ENCODE assay signal across 20 cellular contexts in genomic region chr14:56598519-56598918, GRCh38.
"Had no signal": no experiment of that assay in that cellular context is flagged by ENCODE, and none has a peak within 500 bp of the region (broad histone marks: within the 10 kb centered on the region; RNA-seq: fewer than 3 reads in every experiment).

No MANE protein-coding gene starts in this region.

- H3K36me3 ChIP-seq: SJSA1 had no signal

- H3K9ac ChIP-seq: KMS-11 had no signal

- H3K27ac ChIP-seq: KMS-11, SJSA1, SK-N-MC had no signal

- H3K27me3 ChIP-seq: SJSA1 had no signal

- H3K9me3 ChIP-seq: SJSA1 had no signal

- H3K4me3 ChIP-seq: SJSA1, SK-N-MC had no signal

- DNase-seq: Kasumi-1, MM.1S, NCI-H1092 treated with DMSO at 0.1 percent for 48 hours, NCI-H1436, NCI-H1694, NCI-H187 treated with DMSO at 0.1 percent for 48 hours, NCI-H2029 treated with DMSO at 0.1 percent for 48 hours, NCI-H2171 treated with DMSO at 0.1 percent for 48 hours, NCI-H345, NCI-H446 treated with DMSO at 0.1 percent for 48 hours, NCI-H524, NCI-H69, NCI-H774, Right ventricle myocardium superior, RPMI8226, SIG-M5 had no signal

- H3K4me2 ChIP-seq: KMS-11 had no signal

- H3K4me1 ChIP-seq: SJSA1 had no signal

- FAIRE-seq: RCC 7860 had no signal
